Comparison of ENCODE assay signal across 10 cellular contexts in the genomic region with DNA sequence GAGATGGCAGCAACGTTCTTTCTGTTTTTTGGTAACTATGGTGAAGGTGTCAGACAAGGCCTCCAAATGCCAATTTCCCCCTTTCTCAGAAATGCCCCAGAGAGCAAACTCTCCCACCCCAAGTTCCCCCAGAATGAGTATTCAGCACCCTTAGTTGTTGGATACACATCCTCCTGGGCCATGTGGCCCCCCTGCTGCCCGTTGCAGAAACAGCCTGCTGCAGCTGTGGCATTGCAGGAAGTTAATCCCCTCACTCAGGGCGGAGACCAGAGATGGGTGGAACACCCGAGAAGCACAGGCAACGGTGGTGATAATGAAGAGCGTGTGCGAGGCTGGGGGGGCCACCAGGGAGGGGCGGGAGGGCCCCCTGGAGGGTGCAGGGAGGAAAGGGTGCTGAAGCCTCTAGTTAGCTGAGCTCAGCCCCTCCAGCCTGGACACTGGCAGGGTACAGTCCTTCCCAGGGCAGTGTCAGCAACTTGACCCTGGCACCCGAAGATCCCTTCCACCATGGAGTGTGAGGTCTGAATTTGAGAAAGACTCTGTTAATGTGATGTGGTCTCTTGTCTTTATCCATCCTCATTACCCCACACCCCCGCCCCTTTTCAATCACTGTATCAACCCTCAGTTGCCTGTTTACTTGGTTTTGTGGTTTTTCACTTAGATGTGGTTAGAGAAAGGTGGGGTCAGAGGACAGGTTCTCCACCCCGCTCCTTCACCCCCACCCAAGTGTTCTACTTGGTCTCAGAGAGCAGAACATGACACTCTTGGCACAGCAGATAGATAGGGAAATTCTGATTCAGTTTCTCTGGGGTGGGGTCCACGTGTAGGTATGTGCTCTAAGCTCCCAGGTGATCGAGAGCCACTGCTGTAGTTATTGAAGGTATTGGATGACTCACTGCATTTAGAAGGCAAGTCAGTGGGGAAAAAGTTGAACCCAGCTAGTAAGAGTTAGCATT.
DNase-seq lines count a peak whose midpoint lies in the region; ATAC-seq and TF ChIP-seq lines count a peak whose summit lies in the region.
"Had no signal": no experiment of that assay in that cellular context is flagged by ENCODE, and none has a peak within 500 bp of the region (broad histone marks: within the 10 kb centered on the region; RNA-seq: fewer than 3 reads in every experiment).

No MANE protein-coding gene starts in this region.

- TF ChIP-seq POLR2A in HCT116 (IDR thresholded peaks at IDR 0.05; ENCODE audit: borderline replicate concordance, extremely low read depth, insufficient read depth, insufficient read length): no peak

- no peaks in the 10 kb centered on the region for H3K36me3 ChIP-seq in HCT116 (ENCODE audit: control insufficient read depth in 1 of 2, insufficient read depth in 2 of 2, low read length in 2 of 2)
- H3K36me3 ChIP-seq in WERI-Rb-1: no peaks in the 10 kb centered on the region
- H3K36me3 ChIP-seq: thoracic aorta had no signal

- no peaks in the 10 kb centered on the region for H3K9me3 ChIP-seq in HCT116 (ENCODE audit: control insufficient read depth in 1 of 2, insufficient read depth in 1 of 2, low read depth in 1 of 2, low read length in 2 of 2)
- H3K9me3 ChIP-seq in WERI-Rb-1 (ENCODE audit: severe bottlenecking): no peaks in the 10 kb centered on the region
- H3K9me3 ChIP-seq: thoracic aorta had no signal

- peak overlapping the region; percentile 57 for H2AFZ ChIP-seq in HCT116 (ENCODE audit: low read depth, low read length, poor library complexity, severe bottlenecking)

- intact Hi-C loops in HCT116 (cut with micrococcal nuclease): no loop called here

- no peaks in the 10 kb centered on the region for H3K9me2 ChIP-seq in HCT116 (ENCODE audit: insufficient read depth)

- no peaks in the 10 kb centered on the region for H3K79me2 ChIP-seq in HCT116 (ENCODE audit: insufficient read depth, low read length)

- TF ChIP-seq CTCF in HCT116 (IDR thresholded peaks at IDR 0.05 in 2 of 3, conservative IDR thresholded peaks at IDR 0.05 in 1 of 3; ENCODE audit: borderline replicate concordance in 1 of 3, insufficient read depth in 1 of 3, low read depth in 2 of 3, low read length in 2 of 3) (no peak), WERI-Rb-1 (IDR thresholded peaks at IDR 0.05; ENCODE audit: low read depth, low read length) (peak; percentile 18; the same call in 1 of the 2 replicates)

- H3K4me3 ChIP-seq in HCT116 (replicated peaks in 1 of 2; ENCODE audit: low read depth in 1 of 2, low read length in 2 of 2) (no peak overlapping the region), WERI-Rb-1 (ENCODE audit: low read depth, low read length) (no peak overlapping the region)
- H3K4me3 ChIP-seq: thoracic aorta had no signal

- no TSS peak for BruUV-seq in HCT116 (replicated peaks; lab: Mats Ljungman, UMichigan)

- RAD21 ChIA-PET in HCT116 (lab: Charles Lee; ENCODE audit: low non-redundant PET in 1 of 2, low total read pairs in 2 of 2, uncharacterized antibody in 2 of 2, unreplicated experiment in 2 of 2): no interaction called here

- H3K9ac ChIP-seq in HCT116 (ENCODE audit: low read length): no peak overlapping the region

- ATAC-seq in HCT116 (peak; percentile 70), GM19452 (IDR thresholded peaks at IDR 0.05; ENCODE audit: unreplicated experiment) (no peak), HG03095 (IDR thresholded peaks at IDR 0.05; ENCODE audit: unreplicated experiment) (no peak)

- H3K27me3 ChIP-seq in HCT116 (ENCODE audit: insufficient read depth, low read length) (no peaks in the 10 kb centered on the region), WERI-Rb-1 (ENCODE audit: insufficient read depth, low read depth, severe bottlenecking) (no peaks in the 10 kb centered on the region)

- no peaks in the 10 kb centered on the region for H4K20me1 ChIP-seq in HCT116 (ENCODE audit: insufficient read depth)

- DNase-seq in HCT116 (ENCODE audit: low read depth, low spot score): no peak
- DNase-seq in WERI-Rb-1: peak; percentile 71
- DNase-seq in activated naive CD4-positive, alpha-beta T cell treated with Interleukin-2 at 50 U/mL for 16 hours: peak; percentile 47
- peak; percentile 70 for DNase-seq in renal cortical epithelial cell (ENCODE audit: low read depth)
- no peak for DNase-seq in Ammon's horn (ENCODE audit: low spot score)
- DNase-seq in DMS53 (lab: John Stamatoyannopoulos, UW): no peak
- DNase-seq: DMS79 had no signal

- peaks cover 4 to 25% of the 10 kb centered on the region in 2 experiments; a peak in 3 of 4 replicates for H3K4me1 ChIP-seq in HCT116 (ENCODE audit: control insufficient read depth in 1 of 2, insufficient read depth in 2 of 2, low read length in 2 of 2)

- TF ChIP-seq RAD21 in HCT116 (IDR thresholded peaks at IDR 0.05; ENCODE audit: low read depth): no peak

- POLR2A ChIA-PET in HCT116 (lab: Charles Lee): interaction anchor here (0.6 kb wide), 1 partner anchor 67 kb away, joined by 3 read pairs; no protein-coding TSS in a partner anchor

- CTCF ChIA-PET in HCT116 (lab: Charles Lee): no interaction called here

- peak overlapping the region; percentile 36 for H3K4me2 ChIP-seq in HCT116 (ENCODE audit: low read length)

- H3K27ac ChIP-seq in HCT116 (ENCODE audit: low read depth, low read length) (peak overlapping the region; percentile 5; the same call in 1 of the 2 replicates), WERI-Rb-1 (no peak overlapping the region)
- H3K27ac ChIP-seq: thoracic aorta had no signal

TF ChIP-seq in HCT116, 20 proteins besides CTCF, POLR2A, EP300 and RAD21:
- TF ChIP-seq, protein P1, sequence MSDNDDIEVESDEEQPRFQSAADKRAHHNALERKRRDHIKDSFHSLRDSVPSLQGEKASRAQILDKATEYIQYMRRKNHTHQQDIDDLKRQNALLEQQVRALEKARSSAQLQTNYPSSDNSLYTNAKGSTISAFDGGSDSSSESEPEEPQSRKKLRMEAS (IDR thresholded peaks at IDR 0.05): no peak
- TF ChIP-seq ZNF274 (IDR thresholded peaks at IDR 0.05; ENCODE audit: low read depth, low read length): no peak
- peak; percentile 37; the same call in 1 of the 2 replicates for TF ChIP-seq SP1 (IDR thresholded peaks at IDR 0.05; ENCODE audit: low read depth)
- TF ChIP-seq FOSL1 (IDR thresholded peaks at IDR 0.05; ENCODE audit: low read depth): peak; percentile 26; the same call in 1 of the 2 replicates

Comparison
In these comparisons a context has a peak if more than half of its experiments do, and no peak if none do; other contexts are left out.
1. DNase-seq: peak in WERI-Rb-1 (single experiment), activated naive CD4-positive, alpha-beta T cell treated with Interleukin-2 at 50 U/mL for 16 hours (single experiment) and renal cortical epithelial cell (single experiment); none in HCT116 (single experiment), Ammon's horn (single experiment) and DMS53 (single experiment).